11 cellular contexts compared by ENCODE assay signal in genomic region chr17:968812-969766, GRCh38. TPM values are rescaled to one million over a fixed set of nuclear protein-coding genes. Genes with fewer than 3 reads are reported as not detected.
DNase-seq lines count a peak whose midpoint lies in the region; ATAC-seq and TF ChIP-seq lines count a peak whose summit lies in the region.
"Had no signal": no experiment of that assay in that cellular context is flagged by ENCODE, and none has a peak within 500 bp of the region (broad histone marks: within the 10 kb centered on the region; RNA-seq: fewer than 3 reads in every experiment).

No MANE protein-coding gene starts in this region.

- H3K27ac Mint-ChIP-seq in WTC11: peak overlapping the region; percentile 90

- whole genome bisulfite sequencing in smooth muscle cell (ENCODE audit: low lambda C conversion rate): 84% methylated on average over 24 of the region's 24 CpGs

- POLR2A ChIA-PET in HEK293 (lab: Yijun Ruan, JAX) (interaction anchor here (1.2 to 1.6 kb wide), 2 partner anchors 10 to 12 kb away, joined by 3 to 4 read pairs; partner anchors contain the start of gene NXN), WTC11 (lab: Charles Lee) (no interaction called here)

- H3K36me3 ChIP-seq in HEK293 (ENCODE audit: control insufficient read depth in 2 of 2, insufficient read depth in 1 of 2, low read length in 2 of 2) (no peaks in the 10 kb centered on the region; a peak in 1 of 3 replicates), iPS-20b (ENCODE audit: insufficient read depth, low read depth, low read length) (no peaks in the 10 kb centered on the region), smooth muscle cell (ENCODE audit: low read depth) (no peaks in the 10 kb centered on the region)
- H3K36me3 ChIP-seq: brain microvascular endothelial cell, heart left ventricle had no signal

- DNase-seq in WTC11 (ENCODE audit: low spot score) (no peak), smooth muscle cell (lab: John Stamatoyannopoulos, UW; ENCODE audit: unreplicated experiment) (no peak), NCI-H1694 (lab: John Stamatoyannopoulos, UW) (no peak)
- no peak for DNase-seq in stimulated activated CD4-positive, alpha-beta T cell treated with anti-CD3 and anti-CD28 coated beads, Interleukin-12 subunit alpha, Interleukin-12 subunit beta, amount 100 ng/mL, for 4 hours
- DNase-seq: brain microvascular endothelial cell, GOT3 had no signal

- H3K9me3 Mint-ChIP-seq in WTC11: peaks cover 8% of the 10 kb centered on the region

- H3K4me1 Mint-ChIP-seq in WTC11: peaks cover 84% of the 10 kb centered on the region

- H3F3A ChIP-seq in smooth muscle cell (ENCODE audit: low read depth): peaks cover 36% of the 10 kb centered on the region

- peaks cover 13% of the 10 kb centered on the region for H3K36me3 Mint-ChIP-seq in WTC11

- H3K27ac ChIP-seq in HEK293 (ENCODE audit: extremely low read depth, low read depth, low read length) (peak overlapping the region; percentile 18; the same call in 1 of the 2 replicates), iPS-20b (ENCODE audit: low read length) (no peak overlapping the region), smooth muscle cell (ENCODE audit: low read depth) (peak overlapping the region; percentile 74)
- H3K27ac ChIP-seq: brain microvascular endothelial cell had no signal

- H3K4me1 ChIP-seq in HEK293 (ENCODE audit: control insufficient read depth, insufficient read depth, low read length) (peaks cover 36% of the 10 kb centered on the region), iPS-20b (ENCODE audit: insufficient read depth, low read length) (peaks cover 33% of the 10 kb centered on the region), smooth muscle cell (ENCODE audit: low read depth) (peaks cover 30% of the 10 kb centered on the region)
- H3K4me1 ChIP-seq: heart left ventricle had no signal

- peak overlapping the region; percentile 34; the same call in 1 of the 2 replicates for H3K9ac ChIP-seq in iPS-20b (ENCODE audit: low read depth, low read length)
- H3K9ac ChIP-seq in smooth muscle cell (ENCODE audit: low read depth): peak overlapping the region; percentile 67

- no peak for TF ChIP-seq CTCF in HEK293 (tag by site-specific recombination; IDR thresholded peaks at IDR 0.05)
- no peak for TF ChIP-seq CTCF in WTC11 (IDR thresholded peaks at IDR 0.05)
- no peak for TF ChIP-seq CTCF in smooth muscle cell (IDR thresholded peaks at IDR 0.05; ENCODE audit: borderline replicate concordance, insufficient read depth, poor library complexity, severe bottlenecking)

- CTCF ChIA-PET in HEK293 (lab: Yijun Ruan, JAX) (interaction anchor here (0.9 to 1.6 kb wide), 2 partner anchors 10 to 12 kb away, joined by 3 to 6 read pairs; partner anchors contain the start of gene NXN), WTC11 (lab: Charles Lee) (no interaction called here)

- H3K27me3 Mint-ChIP-seq in WTC11 (ENCODE audit: low read depth): no peaks in the 10 kb centered on the region

- peaks cover 86% of the 10 kb centered on the region for H3K79me2 ChIP-seq in smooth muscle cell (ENCODE audit: low read depth)

- H3K4me2 ChIP-seq in smooth muscle cell: peak overlapping the region; percentile 79

- H3K4me3 ChIP-seq in HEK293 (ENCODE audit: low read depth, low read length) (no peak overlapping the region), iPS-20b (ENCODE audit: low read length) (no peak overlapping the region), smooth muscle cell (peak overlapping the region; percentile 34)
- H3K4me3 ChIP-seq: heart left ventricle, mucosa of descending colon had no signal

- no peak overlapping the region for H2AFZ ChIP-seq in smooth muscle cell (ENCODE audit: low read depth)

- H3K4me3 Mint-ChIP-seq in WTC11: peak overlapping the region; percentile 15; the same call in 1 of the 2 replicates

- peaks cover 92% of the 10 kb centered on the region for H4K20me1 ChIP-seq in smooth muscle cell (ENCODE audit: low read depth)

- H3K27me3 ChIP-seq in iPS-20b (ENCODE audit: insufficient read depth, low read length) (no peaks in the 10 kb centered on the region), smooth muscle cell (ENCODE audit: low read depth) (no peaks in the 10 kb centered on the region)
- H3K27me3 ChIP-seq: heart left ventricle had no signal

- no peak for ATAC-seq in WTC11
- no peak for ATAC-seq in HG02798 (IDR thresholded peaks at IDR 0.05; ENCODE audit: poor library complexity, unreplicated experiment)
- ATAC-seq: heart left ventricle had no signal

- H3K9me3 ChIP-seq in HEK293 (ENCODE audit: control insufficient read depth, insufficient read depth, low read depth, low read length): no peaks in the 10 kb centered on the region
- H3K9me3 ChIP-seq in iPS-20b (ENCODE audit: insufficient read depth, low read depth, low read length): no peaks in the 10 kb centered on the region
- no peaks in the 10 kb centered on the region for H3K9me3 ChIP-seq in smooth muscle cell (replicated peaks; ENCODE audit: low read depth)
- H3K9me3 ChIP-seq: heart left ventricle, mucosa of descending colon had no signal

TF ChIP-seq in HEK293, 187 proteins besides CTCF, POLR2A, EP300 and RAD21 (continues in another document):
- no peak for TF ChIP-seq ZNF398 (tag by site-specific recombination; IDR thresholded peaks at IDR 0.05)
- TF ChIP-seq ZNF560 (tag by site-specific recombination; IDR thresholded peaks at IDR 0.05; ENCODE audit: borderline replicate concordance): no peak
- TF ChIP-seq ZBTB7A (tag by site-specific recombination; IDR thresholded peaks at IDR 0.05; ENCODE audit: low read depth): no peak
- 0 out of 2 replicates have a peak, but pooled peaks have one; percentile 35 for TF ChIP-seq ZNF558 (tag by site-specific recombination; IDR thresholded peaks at IDR 0.05)
- TF ChIP-seq ZBTB8A (tag by site-specific recombination; IDR thresholded peaks at IDR 0.05): no peak
- no peak for TF ChIP-seq ZNF433 (tag by site-specific recombination; IDR thresholded peaks at IDR 0.05; ENCODE audit: low read depth)
- TF ChIP-seq KLF8 (tag by site-specific recombination; IDR thresholded peaks at IDR 0.05): no peak

TF ChIP-seq in WTC11, 78 proteins besides CTCF, POLR2A, EP300 and RAD21 (continues in another document):
- no peak for TF ChIP-seq CREM (CRISPR knock-in tag; IDR thresholded peaks at IDR 0.05)
- TF ChIP-seq MAX (CRISPR knock-in tag; IDR thresholded peaks at IDR 0.05): no peak
- TF ChIP-seq MLX (CRISPR knock-in tag; IDR thresholded peaks at IDR 0.05): no peak
- no peak for TF ChIP-seq AFF4 (CRISPR knock-in tag; IDR thresholded peaks at IDR 0.05; ENCODE audit: borderline replicate concordance)
- TF ChIP-seq HMGA2 (CRISPR knock-in tag; IDR thresholded peaks at IDR 0.05): no peak
- no peak for TF ChIP-seq ZBTB43 (CRISPR knock-in tag; IDR thresholded peaks at IDR 0.05)
- no peak for TF ChIP-seq GABPB1 (CRISPR knock-in tag; IDR thresholded peaks at IDR 0.05)
- no peak for TF ChIP-seq FOXJ3 (CRISPR knock-in tag; IDR thresholded peaks at IDR 0.05; ENCODE audit: borderline replicate concordance)

RNA-seq across cellular contexts. Expression of gene NXN, which starts 10.5 kb away (rescaled TPM):
- total RNA-seq in WTC11 (2021) (96.8 to 100 TPM (median 98.7 TPM) in 3 replicates), smooth muscle cell (58.3 and 89.0 TPM in 2 replicates)
- polyA plus RNA-seq in smooth muscle cell: 78.6 and 81.8 TPM in 2 replicates

RNA-seq across cellular contexts. Expression of gene TIMM22, which starts 27.8 kb away (rescaled TPM):
- total RNA-seq in WTC11 (2021) (17.2 to 18.0 TPM (median 17.4 TPM) in 3 replicates), smooth muscle cell (13.7 and 18.4 TPM in 2 replicates)
- 24.0 and 27.9 TPM in 2 replicates for polyA plus RNA-seq in smooth muscle cell
